ENCODE assay signal across 17 cellular contexts in genomic region chr2:62144689-62145477, GRCh38.
"Had no signal": no experiment of that assay in that cellular context is flagged by ENCODE, and none has a peak within 500 bp of the region (broad histone marks: within the 10 kb centered on the region; RNA-seq: fewer than 3 reads in every experiment).

No MANE protein-coding gene starts in this region.

- H3K4me1 ChIP-seq: esophagus squamous epithelium had no signal

- DNase-seq: activated CD4-positive, alpha-beta T cell treated with anti-CD3 and anti-CD28 coated beads for 36 hours; activated CD4-positive, alpha-beta T cell treated with anti-CD3 and anti-CD28 coated beads, Interleukin-2, amount 50 U/mL, for 48 hours; activated gamma-delta T cell; amniotic stem cell; effector memory CD4-positive, alpha-beta T cell; esophagus squamous epithelium; natural killer cell; ovary; stimulated activated CD4-positive, alpha-beta T cell treated with anti-CD3 and anti-CD28 coated beads, Interleukin-4, amount 100 ng/mL, for 24 hours; stimulated activated naive CD4-positive, alpha-beta T cell had no signal

- H3K4me3 Mint-ChIP-seq: activated CD4-positive, alpha-beta T cell treated with anti-CD3 and anti-CD28 coated beads for 36 hours; dendritic cell treated with granulocyte-macrophage colony-stimulating factor and Interleukin-4, amounts not matched to agents 40 ng/mL and 50 ng/mL, for 4 days; natural killer cell; T-helper 2 cell treated with Interferon-gamma antibody and Interleukin-4, amounts not matched to agents 5 μg/mL and 100 μg/mL, for 36 hours had no signal

- H3K27ac Mint-ChIP-seq: activated CD4-positive, alpha-beta T cell treated with anti-CD3 and anti-CD28 coated beads for 36 hours; dendritic cell treated with granulocyte-macrophage colony-stimulating factor and Interleukin-4, amounts not matched to agents 40 ng/mL and 50 ng/mL, for 4 days; T-helper 2 cell treated with Interferon-gamma antibody and Interleukin-4, amounts not matched to agents 5 μg/mL and 100 μg/mL, for 36 hours had no signal

- H3K36me3 Mint-ChIP-seq: activated naive CD4-positive, alpha-beta T cell treated with anti-CD3 and anti-CD28 coated beads, Interleukin-2, amount 50 U/mL, for 72 hours; natural killer cell had no signal

- H3K27me3 ChIP-seq: cardiac muscle cell, esophagus squamous epithelium, ovary had no signal

- H3K9me3 Mint-ChIP-seq: activated naive CD4-positive, alpha-beta T cell treated with anti-CD3 and anti-CD28 coated beads, Interleukin-2, amount 50 U/mL, for 72 hours; dendritic cell treated with granulocyte-macrophage colony-stimulating factor and Interleukin-4, amounts not matched to agents 40 ng/mL and 50 ng/mL, for 4 days; natural killer cell; T-helper 2 cell treated with Interferon-gamma antibody and Interleukin-4, amounts not matched to agents 5 μg/mL and 100 μg/mL, for 36 hours had no signal

- H3K27me3 Mint-ChIP-seq: activated CD4-positive, alpha-beta T cell treated with anti-CD3 and anti-CD28 coated beads for 36 hours; dendritic cell treated with granulocyte-macrophage colony-stimulating factor and Interleukin-4, amounts not matched to agents 40 ng/mL and 50 ng/mL, for 4 days had no signal

- FAIRE-seq: TTC549 had no signal

- H3K27ac ChIP-seq: cardiac muscle cell, esophagus squamous epithelium, ovary had no signal

- H3K9me3 ChIP-seq: esophagus squamous epithelium, ovary had no signal

- H3K4me2 ChIP-seq: smooth muscle cell had no signal

- ATAC-seq: activated CD4-positive, alpha-beta T cell treated with anti-CD3 and anti-CD28 coated beads for 36 hours; activated naive CD4-positive, alpha-beta T cell treated with anti-CD3 and anti-CD28 coated beads, Interleukin-2, amount 50 U/mL, for 72 hours; natural killer cell; sciatic nerve had no signal

- H3K4me3 ChIP-seq: cardiac muscle cell, esophagus squamous epithelium, ovary, smooth muscle cell had no signal

- H3K36me3 ChIP-seq: cardiac muscle cell, ovary had no signal
